26 cellular contexts compared by ENCODE assay signal in genomic region chr15:99741835-99742234, GRCh38.
"Had no signal": no experiment of that assay in that cellular context is flagged by ENCODE, and none has a peak within 500 bp of the region (broad histone marks: within the 10 kb centered on the region; RNA-seq: fewer than 3 reads in every experiment).

No MANE protein-coding gene starts in this region.

- H3K4me1 Mint-ChIP-seq: natural killer cell; nephron; neural progenitor cell; stimulated activated naive B cell treated with anti-CD40 and anti-IgM and Interleukin-4, amounts not matched to agents 10 μg/mL and 1 μg/mL and 100 μg/mL, for 72 hours had no signal

- H3K27ac Mint-ChIP-seq: natural killer cell; nephron; neural progenitor cell; progenitor cell of endocrine pancreas; stimulated activated naive B cell treated with anti-CD40 and anti-IgM and Interleukin-4, amounts not matched to agents 10 μg/mL and 1 μg/mL and 100 μg/mL, for 72 hours; stimulated activated naive CD8-positive, alpha-beta T cell treated with anti-CD3 and anti-CD28 coated beads, Interleukin-15, Interleukin-2, amounts not matched to agents 100 ng/mL and 50 ng/mL, for 24 hours had no signal

- H3K36me3 Mint-ChIP-seq: naive thymus-derived CD4-positive, alpha-beta T cell; natural killer cell; neural progenitor cell; stimulated activated naive B cell treated with anti-CD40 and anti-IgM and Interleukin-4, amounts not matched to agents 10 μg/mL and 1 μg/mL and 100 μg/mL, for 72 hours had no signal

- H3K9ac ChIP-seq: neural progenitor cell had no signal

- H3K9me3 ChIP-seq: pancreas, psoas muscle, right lobe of liver, sigmoid colon, stomach, thoracic aorta, thyroid gland, tibial nerve, upper lobe of left lung, vagina had no signal

- H3K4me3 ChIP-seq: neural progenitor cell, pancreas, psoas muscle, right lobe of liver, sigmoid colon, stomach, thoracic aorta, thyroid gland, tibial nerve, upper lobe of left lung, vagina had no signal

- DNase-seq: naive thymus-derived CD4-positive, alpha-beta T cell; natural killer cell; occipital lobe; pancreas; psoas muscle; right cardiac atrium; right lobe of liver; sigmoid colon; small intestine; stimulated activated CD4-positive, alpha-beta T cell treated with anti-CD3 and anti-CD28 coated beads, Interleukin-15, amount 100 ng/mL, for 24 hours; stimulated activated CD4-positive, alpha-beta T cell treated with anti-CD3 and anti-CD28 coated beads, Interleukin-2, amount 100 ng/mL, for 24 hours; stimulated activated CD4-positive, alpha-beta T cell treated with anti-CD3 and anti-CD28 coated beads, Interleukin-2, amount 100 ng/mL, for 48 hours; stimulated activated CD4-positive, alpha-beta T cell treated with anti-CD3 and anti-CD28 coated beads, Interleukin-4, amount 100 ng/mL, for 24 hours; stimulated activated naive B cell treated with anti-CD40 and anti-IgM and Interleukin-4, amounts not matched to agents 10 μg/mL and 1 μg/mL and 100 μg/mL, for 72 hours; stimulated activated naive CD4-positive, alpha-beta T cell treated with Interleukin-2 at 50 U/mL for 16 hours; stomach; thyroid gland; trophoblast cell; upper lobe of left lung had no signal

- H3K27me3 ChIP-seq: neural progenitor cell, pancreas, right lobe of liver, sigmoid colon, stomach, thyroid gland, tibial nerve, upper lobe of left lung, vagina had no signal

- H3K9me3 Mint-ChIP-seq: naive thymus-derived CD4-positive, alpha-beta T cell; natural killer cell; nephron; neural progenitor cell; stimulated activated naive B cell treated with anti-CD40 and anti-IgM and Interleukin-4, amounts not matched to agents 10 μg/mL and 1 μg/mL and 100 μg/mL, for 72 hours; stimulated activated naive CD8-positive, alpha-beta T cell treated with anti-CD3 and anti-CD28 coated beads, Interleukin-15, Interleukin-2, amounts not matched to agents 100 ng/mL and 50 ng/mL, for 24 hours had no signal

- H3K4me1 ChIP-seq: neural progenitor cell, pancreas, psoas muscle, right lobe of liver, sigmoid colon, stomach, thyroid gland, tibial nerve, upper lobe of left lung, vagina had no signal

- H3K4me2 ChIP-seq: neural progenitor cell had no signal

- H3K36me3 ChIP-seq: neural progenitor cell, pancreas, right lobe of liver, sigmoid colon, stomach, thoracic aorta, thyroid gland, tibial nerve, upper lobe of left lung, vagina had no signal

- H3K4me3 Mint-ChIP-seq: naive thymus-derived CD4-positive, alpha-beta T cell; natural killer cell; nephron; neural progenitor cell; stimulated activated naive B cell treated with anti-CD40 and anti-IgM and Interleukin-4, amounts not matched to agents 10 μg/mL and 1 μg/mL and 100 μg/mL, for 72 hours; stimulated activated naive CD8-positive, alpha-beta T cell treated with anti-CD3 and anti-CD28 coated beads, Interleukin-15, Interleukin-2, amounts not matched to agents 100 ng/mL and 50 ng/mL, for 24 hours had no signal

- H3K27me3 Mint-ChIP-seq: naive thymus-derived CD4-positive, alpha-beta T cell; stimulated activated naive B cell treated with anti-CD40 and anti-IgM and Interleukin-4, amounts not matched to agents 10 μg/mL and 1 μg/mL and 100 μg/mL, for 72 hours; stimulated activated naive CD8-positive, alpha-beta T cell treated with anti-CD3 and anti-CD28 coated beads, Interleukin-15, Interleukin-2, amounts not matched to agents 100 ng/mL and 50 ng/mL, for 24 hours had no signal

- H2AFZ ChIP-seq: neural progenitor cell had no signal

- ATAC-seq: naive thymus-derived CD4-positive, alpha-beta T cell; natural killer cell; pancreas; psoas muscle; right cardiac atrium; right lobe of liver; stimulated activated naive B cell treated with anti-CD40 and anti-IgM and Interleukin-4, amounts not matched to agents 10 μg/mL and 1 μg/mL and 100 μg/mL, for 72 hours had no signal
